ENCODE assay signal across 9 cellular contexts in the genomic region with DNA sequence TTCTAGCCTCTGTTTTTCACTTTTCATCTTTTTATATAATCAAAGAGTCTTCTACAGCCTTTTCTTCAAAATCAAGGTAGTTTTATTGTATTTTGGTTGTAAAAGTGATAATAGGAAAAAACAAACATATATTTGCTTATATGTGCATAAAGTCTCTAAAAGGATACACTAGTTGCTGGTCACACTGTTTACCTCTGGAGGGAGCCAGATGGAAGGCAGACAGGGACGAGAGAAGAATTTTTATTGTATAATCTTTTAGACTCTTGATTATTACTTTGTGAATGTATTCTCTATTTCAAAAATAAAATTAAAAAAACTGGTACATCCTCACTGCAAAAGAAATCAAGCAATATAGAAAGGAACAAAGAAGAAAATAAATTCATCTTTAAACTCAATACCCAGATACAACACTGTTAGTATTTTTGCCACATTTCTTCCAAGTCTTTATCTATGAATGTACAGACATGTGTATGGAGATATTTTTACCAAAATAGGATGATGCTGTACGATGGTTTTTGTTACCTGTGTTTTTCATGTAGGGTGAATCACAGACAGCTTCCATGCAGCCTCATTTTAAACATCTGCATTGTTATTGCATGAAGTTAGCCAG. TPM values are rescaled to one million over a fixed set of nuclear protein-coding genes. Genes with fewer than 3 reads are reported as not detected.
DNase-seq lines count a peak whose midpoint lies in the region; ATAC-seq and TF ChIP-seq lines count a peak whose summit lies in the region.
"Had no signal": no experiment of that assay in that cellular context is flagged by ENCODE, and none has a peak within 500 bp of the region (broad histone marks: within the 10 kb centered on the region; RNA-seq: fewer than 3 reads in every experiment).

No MANE protein-coding gene starts in this region.

- no peak overlapping the region for H4K5ac ChIP-seq in mesendoderm (ENCODE audit: low read length)

- no peak overlapping the region for H3K23ac ChIP-seq in mesendoderm (ENCODE audit: low read length)

- no peaks in the 10 kb centered on the region for H3K4me1 Mint-ChIP-seq in Calu3 (ENCODE audit: low read depth, unreplicated experiment)

- no peak overlapping the region for H2BK5ac ChIP-seq in mesendoderm (ENCODE audit: low read length)

- H3K79me1 ChIP-seq in mesendoderm (ENCODE audit: low read length): no peaks in the 10 kb centered on the region

- H3K36me3 Mint-ChIP-seq in Calu3 (ENCODE audit: insufficient read depth, unreplicated experiment): no peaks in the 10 kb centered on the region

- no peaks in the 10 kb centered on the region for H3K27me3 ChIP-seq in Peyer's patch
- H3K27me3 ChIP-seq in mesendoderm (ENCODE audit: insufficient read depth, low read length, poor library complexity): no peaks in the 10 kb centered on the region

- H3K4ac ChIP-seq in mesendoderm (ENCODE audit: low read depth, low read length): no peak overlapping the region

- H3K79me2 ChIP-seq in mesendoderm (ENCODE audit: control insufficient read depth, insufficient read depth, low read length): no peaks in the 10 kb centered on the region

- H3K4me3 Mint-ChIP-seq in Calu3 (ENCODE audit: low read depth, unreplicated experiment): no peak overlapping the region
- H3K4me3 Mint-ChIP-seq: T-helper 1 cell treated with Interleukin-12 subunit alpha and Interleukin-12 subunit beta and Interleukin-4 antibody, amounts not matched to agents 30 μg/mL and 1 μg/mL, for 36 hours had no signal

- H3K4me1 ChIP-seq in Peyer's patch (no peaks in the 10 kb centered on the region), mesendoderm (ENCODE audit: control insufficient read depth, low read depth, low read length) (no peaks in the 10 kb centered on the region)

- CTCF ChIA-PET in Calu3 (lab: Charles Lee): no interaction called here

- no peak overlapping the region for H3K27ac Mint-ChIP-seq in Calu3 (ENCODE audit: unreplicated experiment)
- H3K27ac Mint-ChIP-seq: T-helper 1 cell treated with Interleukin-12 subunit alpha and Interleukin-12 subunit beta and Interleukin-4 antibody, amounts not matched to agents 30 μg/mL and 1 μg/mL, for 36 hours had no signal

- intact Hi-C loops in Calu3 (cut with micrococcal nuclease; ENCODE audit: unreplicated experiment): loop anchor here (1.0 kb wide), 2 partner anchors 98 to 349 kb away; no protein-coding TSS in a partner anchor

- no peak overlapping the region for H2AK5ac ChIP-seq in mesendoderm (ENCODE audit: low read length)

- TF ChIP-seq CTCF in Calu3 (IDR thresholded peaks at IDR 0.05; ENCODE audit: unreplicated experiment) (peak; percentile 15), Peyer's patch (IDR thresholded peaks at IDR 0.05) (peak in 4 of 6 experiments; percentile 65 to 88 (median 81)), choroid plexus epithelial cell (conservative IDR thresholded peaks at IDR 0.05; ENCODE audit: low read depth, low read length) (peak; percentile 88)

- no peak overlapping the region for H3K4me2 ChIP-seq in mesendoderm (ENCODE audit: low read length)

- H2BK120ac ChIP-seq in mesendoderm (ENCODE audit: low read depth, low read length): no peak overlapping the region

- ATAC-seq in HG02973 (IDR thresholded peaks at IDR 0.05; ENCODE audit: unreplicated experiment) (no peak), HG02678 (IDR thresholded peaks at IDR 0.05; ENCODE audit: unreplicated experiment) (no peak)

- H3K4me3 ChIP-seq in Peyer's patch (no peak overlapping the region), choroid plexus epithelial cell (ENCODE audit: low read depth, low read length) (no peak overlapping the region), mesendoderm (ENCODE audit: low read length) (no peak overlapping the region)

- no peaks in the 10 kb centered on the region for H3K9me3 ChIP-seq in Peyer's patch

- H3K9me3 Mint-ChIP-seq in Calu3 (ENCODE audit: low read depth, unreplicated experiment): no peaks in the 10 kb centered on the region
- H3K9me3 Mint-ChIP-seq: T-helper 1 cell treated with Interleukin-12 subunit alpha and Interleukin-12 subunit beta and Interleukin-4 antibody, amounts not matched to agents 30 μg/mL and 1 μg/mL, for 36 hours had no signal

- no peak overlapping the region for H3K18ac ChIP-seq in mesendoderm (ENCODE audit: low read length)

- H4K8ac ChIP-seq in mesendoderm (ENCODE audit: low read depth, low read length): no peak overlapping the region

- DNase-seq in Calu3 (peak; percentile 20), H4 (ENCODE audit: low spot score) (peak; percentile 32), Peyer's patch (peak in 1 of 3 donors; percentile 73), choroid plexus epithelial cell (ENCODE audit: low read depth) (peak; percentile 76), mesendoderm (peak; percentile 25), cortex of kidney (lab: John Stamatoyannopoulos, UW) (no peak)

- H3K56ac ChIP-seq in mesendoderm (ENCODE audit: low read length): no peak overlapping the region

- H3K9ac ChIP-seq in mesendoderm (ENCODE audit: low read length): no peak overlapping the region

- no peak overlapping the region for H2BK15ac ChIP-seq in mesendoderm (replicated peaks; ENCODE audit: low read depth)

- no TSS peak for BruUV-seq in Calu3 (replicated peaks; lab: Mats Ljungman, UMichigan)

- WGBS in mesendoderm (ENCODE audit: extremely low coverage, insufficient coverage, low lambda C conversion rate): no CpG with 5 or more reads among the region's 2 CpGs

- H3K27me3 Mint-ChIP-seq in Calu3 (ENCODE audit: unreplicated experiment): no peaks in the 10 kb centered on the region

- no peak for TF ChIP-seq POLR2A in Peyer's patch (IDR thresholded peaks at IDR 0.05)

- H3K36me3 ChIP-seq in Peyer's patch: no peaks in the 10 kb centered on the region
- H3K36me3 ChIP-seq in mesendoderm (ENCODE audit: control insufficient read depth, insufficient read depth, low read length): no peaks in the 10 kb centered on the region

- H3K27ac ChIP-seq in Peyer's patch: no peak overlapping the region
- H3K27ac ChIP-seq in mesendoderm (ENCODE audit: low read depth, low read length): no peak overlapping the region

RNA-seq across cellular contexts. Expression of a gene that starts 6.1 kb away (rescaled TPM):
- 0.76 and 1.5 TPM in 2 replicates for total RNA-seq in Calu3 (2022)
- total RNA-seq in H4 (2014; rRNA removed; shearing (Covaris generic)): not detected in 2 replicates
- total RNA-seq in Peyer's patch: under 1 TPM in 1 of 4 donors, not detected in 3; 0.35 TPM
- not detected for polyA plus RNA-seq in mesendoderm (2013, experiment 1 of 2)
- not detected for polyA plus RNA-seq in mesendoderm (2013, experiment 2 of 2)

RNA-seq across cellular contexts. Expression of a gene that starts 30.8 kb away (rescaled TPM):
- total RNA-seq in Calu3 (2022): 3.1 and 4.0 TPM in 2 replicates
- 0.46 and 0.47 TPM in 2 replicates for total RNA-seq in H4 (2014; rRNA removed; shearing (Covaris generic))
- total RNA-seq in Peyer's patch: 1 to 10 TPM in 3 of 4 donors, not detected in 1; 1.1 to 3.5 (median 2.5) TPM
- polyA plus RNA-seq in mesendoderm (2013, experiment 1 of 2): 0.11 TPM
- 0.14 TPM for polyA plus RNA-seq in mesendoderm (2013, experiment 2 of 2)

RNA-seq across cellular contexts. Expression of a gene that starts 33.9 kb away (rescaled TPM):
- 23.7 TPM in 2 replicates for total RNA-seq in Calu3 (2022)
- total RNA-seq in H4 (2014; rRNA removed; shearing (Covaris generic)): 44.1 and 45.9 TPM in 2 replicates
- total RNA-seq in Peyer's patch: 10 to 100 TPM; 11.4 to 33.0 (median 19.5) TPM
- 29.3 TPM for polyA plus RNA-seq in mesendoderm (2013, experiment 1 of 2)
- 29.9 TPM for polyA plus RNA-seq in mesendoderm (2013, experiment 2 of 2)

RNA-seq across cellular contexts. Expression of a gene that starts 33.9 kb away (rescaled TPM):
- total RNA-seq in Calu3 (2022): 20.5 and 21.3 TPM in 2 replicates
- total RNA-seq in H4 (2014; rRNA removed; shearing (Covaris generic)): 81.9 and 83.9 TPM in 2 replicates
- total RNA-seq in Peyer's patch: 10 to 100 TPM; 13.6 to 28.4 (median 25.0) TPM
- polyA plus RNA-seq in mesendoderm (2013, experiment 1 of 2): 75.8 TPM
- polyA plus RNA-seq in mesendoderm (2013, experiment 2 of 2): 71.7 TPM

RNA-seq across cellular contexts. Expression of a gene that starts 40.0 kb away (rescaled TPM):
- total RNA-seq in Calu3 (2022) (14.5 and 17.4 TPM in 2 replicates), Peyer's patch (10 to 100 TPM; 11.6 to 20.8 (median 15.8) TPM)
- total RNA-seq in H4 (2014; rRNA removed; shearing (Covaris generic)): not detected in 2 replicates
- polyA plus RNA-seq in mesendoderm (2013, experiment 1 of 2): 1.8 TPM
- 1.8 TPM for polyA plus RNA-seq in mesendoderm (2013, experiment 2 of 2)

Comparison
In these comparisons a context has a peak if more than half of its experiments do, and no peak if none do; other contexts are left out.
1. CTCF ChIP-seq: peak in every context shown above with its lines; median percentile 88 in choroid plexus epithelial cell; 81 in Peyer's patch; 15 in Calu3.